Comparison of ENCODE assay signal across 1 cellular context in genomic region chr4:154559141-154559841, GRCh38.
TF ChIP-seq lines count a peak whose summit lies in the region.

No MANE protein-coding gene starts in this region.

TF ChIP-seq in HepG2, 621 proteins besides CTCF, POLR2A, EP300 and RAD21 (continued from another document and continues in another):
- TF ChIP-seq MXI1 (IDR thresholded peaks at IDR 0.05; ENCODE audit: borderline replicate concordance, low read depth, low read length) (peak; percentile 7; the same call in 1 of the 3 replicates), ZEB1 (IDR thresholded peaks at IDR 0.05; ENCODE audit: insufficient replicate concordance, low read depth) (no peak), KAT8 (CRISPR knock-in tag; IDR thresholded peaks at IDR 0.05) (no peak), ZNF629 (CRISPR knock-in tag; conservative IDR thresholded peaks at IDR 0.05) (no peak), HNF4A (CRISPR knock-in tag; IDR thresholded peaks at IDR 0.05) (0 out of 2 replicates have a peak, but pooled peaks have one; percentile 7), ZBTB38 (CRISPR knock-in tag; IDR thresholded peaks at IDR 0.05) (no peak), MIER2 (CRISPR knock-in tag; IDR thresholded peaks at IDR 0.05) (0 out of 2 replicates have a peak, but pooled peaks have one; percentile 31), NR2F2 (IDR thresholded peaks at IDR 0.05; ENCODE audit: borderline replicate concordance, low read depth) (no peak), TCF7 (IDR thresholded peaks at IDR 0.05; ENCODE audit: low read depth) (no peak), ZNF574 (CRISPR knock-in tag; IDR thresholded peaks at IDR 0.05) (no peak), HNRNPLL (IDR thresholded peaks at IDR 0.05; ENCODE audit: low read depth, low read length, poor library complexity, severe bottlenecking) (no peak), TFDP2 (CRISPR knock-in tag; IDR thresholded peaks at IDR 0.05) (no peak), ZNF766 (CRISPR knock-in tag; IDR thresholded peaks at IDR 0.05; ENCODE audit: borderline replicate concordance) (no peak), FOXA1 (IDR thresholded peaks at IDR 0.05) (no peak), FOXA1 (CRISPR knock-in tag; IDR thresholded peaks at IDR 0.05) (no peak; the same call in 1 of the 2 replicates), YEATS2 (CRISPR knock-in tag; IDR thresholded peaks at IDR 0.05; ENCODE audit: borderline replicate concordance) (peak; percentile 3; the same call in 1 of the 2 replicates), PHB2 (IDR thresholded peaks at IDR 0.05; ENCODE audit: partially characterized antibody) (no peak), MTF1 (CRISPR knock-in tag; IDR thresholded peaks at IDR 0.05) (no peak), TAF1 (CRISPR knock-in tag; IDR thresholded peaks at IDR 0.05) (no peak), ARID3A (IDR thresholded peaks at IDR 0.05; ENCODE audit: low read depth, low read length) (peak; percentile 53; the same call in 1 of the 2 replicates), ZNF510 (CRISPR knock-in tag; IDR thresholded peaks at IDR 0.05; ENCODE audit: low read depth) (0 out of 2 replicates have a peak, but pooled peaks have one; percentile 55), KLF13 (CRISPR knock-in tag; IDR thresholded peaks at IDR 0.05) (no peak), ZNF644 (CRISPR knock-in tag; IDR thresholded peaks at IDR 0.05; ENCODE audit: low read depth) (peak; percentile 94), RFX3 (CRISPR knock-in tag; IDR thresholded peaks at IDR 0.05) (no peak), ZNF614 (CRISPR knock-in tag; IDR thresholded peaks at IDR 0.05; ENCODE audit: borderline replicate concordance) (0 out of 2 replicates have a peak, but pooled peaks have one; percentile 22), ZNF616 (CRISPR knock-in tag; IDR thresholded peaks at IDR 0.05; ENCODE audit: low read depth) (no peak), TRIM22 (IDR thresholded peaks at IDR 0.05) (no peak), SCMH1 (CRISPR knock-in tag; IDR thresholded peaks at IDR 0.05; ENCODE audit: borderline replicate concordance) (no peak), NR2F6 (IDR thresholded peaks at IDR 0.05) (no peak), NR2F6 (CRISPR knock-in tag; IDR thresholded peaks at IDR 0.05) (peak; percentile 34; the same call in 1 of the 2 replicates), ZNF841 (CRISPR knock-in tag; IDR thresholded peaks at IDR 0.05; ENCODE audit: borderline replicate concordance) (no peak), MXD4 (CRISPR knock-in tag; IDR thresholded peaks at IDR 0.05) (no peak), ELF4 (CRISPR knock-in tag; IDR thresholded peaks at IDR 0.05; ENCODE audit: borderline replicate concordance) (no peak), CCAR2 (optimal IDR thresholded peaks at IDR 0.05; ENCODE audit: low read depth, low read length) (no peak), FOXA3 (CRISPR knock-in tag; IDR thresholded peaks at IDR 0.05) (peak; percentile 53), CREB1 (IDR thresholded peaks at IDR 0.05) (peak; percentile 64), CREB1 (CRISPR knock-in tag; IDR thresholded peaks at IDR 0.05) (no peak), RAD51 (IDR thresholded peaks at IDR 0.05; ENCODE audit: borderline replicate concordance) (no peak), IRF9 (CRISPR knock-in tag; IDR thresholded peaks at IDR 0.05; ENCODE audit: borderline replicate concordance) (no peak), THAP11 (CRISPR knock-in tag; IDR thresholded peaks at IDR 0.05) (0 out of 2 replicates have a peak, but pooled peaks have one; percentile 2), TRIM24 (CRISPR knock-in tag; IDR thresholded peaks at IDR 0.05) (no peak), ZNF337 (CRISPR knock-in tag; IDR thresholded peaks at IDR 0.05; ENCODE audit: borderline replicate concordance, low read depth) (no peak), MYNN (CRISPR knock-in tag; IDR thresholded peaks at IDR 0.05; ENCODE audit: low read depth) (no peak), GFI1 (CRISPR knock-in tag; IDR thresholded peaks at IDR 0.05; ENCODE audit: borderline replicate concordance) (no peak), KMT2B (CRISPR knock-in tag; IDR thresholded peaks at IDR 0.05) (no peak), ZBTB14 (CRISPR knock-in tag; IDR thresholded peaks at IDR 0.05) (no peak), ZNF276 (CRISPR knock-in tag; IDR thresholded peaks at IDR 0.05; ENCODE audit: low read depth) (no peak), ZNF124 (CRISPR knock-in tag; IDR thresholded peaks at IDR 0.05) (peak; percentile 6; the same call in 1 of the 2 replicates), PHF8 (CRISPR knock-in tag; IDR thresholded peaks at IDR 0.05) (no peak), RFX5 (IDR thresholded peaks at IDR 0.05; ENCODE audit: low read depth, low read length) (no peak), ZNF484 (CRISPR knock-in tag; IDR thresholded peaks at IDR 0.05; ENCODE audit: borderline replicate concordance, low read depth) (no peak), TFAP4 (IDR thresholded peaks at IDR 0.05; ENCODE audit: borderline replicate concordance, low read depth) (peak; percentile 35; the same call in 1 of the 2 replicates), NCOA1 (CRISPR knock-in tag; IDR thresholded peaks at IDR 0.05) (no peak), ZBTB43 (CRISPR knock-in tag; conservative IDR thresholded peaks at IDR 0.05) (no peak), ATF7 (IDR thresholded peaks at IDR 0.05) (peak; percentile 70), ATF7 (CRISPR knock-in tag; IDR thresholded peaks at IDR 0.05) (no peak), ZFP36 (IDR thresholded peaks at IDR 0.05; ENCODE audit: borderline replicate concordance, low read depth, low read length, partially characterized antibody) (no peak), JDP2 (CRISPR knock-in tag; IDR thresholded peaks at IDR 0.05; ENCODE audit: borderline replicate concordance) (no peak), SATB2 (CRISPR knock-in tag; IDR thresholded peaks at IDR 0.05) (no peak), MTA1 (CRISPR knock-in tag; IDR thresholded peaks at IDR 0.05; ENCODE audit: borderline replicate concordance) (no peak), ZBTB44 (CRISPR knock-in tag; IDR thresholded peaks at IDR 0.05) (no peak), POGZ (CRISPR knock-in tag; IDR thresholded peaks at IDR 0.05) (0 out of 2 replicates have a peak, but pooled peaks have one; percentile 6), KDM1A (CRISPR knock-in tag; IDR thresholded peaks at IDR 0.05) (no peak)
